In the genomic region with DNA sequence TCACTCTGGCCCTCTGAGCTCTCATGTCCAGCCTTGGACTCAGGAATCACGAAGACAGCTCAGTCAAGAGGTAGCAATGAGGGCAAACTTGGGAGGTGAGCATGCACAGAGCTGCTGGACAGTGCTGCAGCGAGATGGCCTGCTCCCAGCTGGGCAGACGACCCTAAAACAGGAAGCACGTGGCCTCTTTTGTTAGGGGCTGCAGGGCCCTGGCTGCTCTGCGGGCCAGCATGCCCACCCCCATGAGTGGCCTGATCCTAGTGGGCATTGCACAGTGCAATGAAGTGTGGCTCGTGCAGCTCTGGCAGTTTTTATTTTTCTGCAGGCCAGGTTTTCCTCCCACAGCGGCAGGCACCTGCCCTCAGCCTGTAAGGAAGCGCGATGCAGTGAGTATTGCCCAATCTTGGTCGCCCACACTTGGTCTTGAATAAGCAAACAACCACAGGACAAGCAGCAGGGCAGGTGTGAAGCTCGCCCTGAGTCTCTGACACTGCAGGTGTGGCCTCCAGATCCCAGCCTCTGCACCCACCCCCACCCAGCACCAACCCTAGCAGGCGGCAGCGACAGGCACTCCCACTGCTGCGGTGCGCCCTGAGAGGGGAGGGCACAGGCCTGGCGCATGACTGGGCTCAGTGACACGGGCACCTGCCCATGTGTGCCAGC, we compare ENCODE assay signal across 8 cellular contexts.
A peak's percentile ranks its signal among the peaks of the same experiment; 100 is the strongest.
DNase-seq lines count a peak whose midpoint lies in the region; ATAC-seq, FAIRE-seq and TF ChIP-seq lines count a peak whose summit lies in the region.

No MANE protein-coding gene starts in this region.

- peak; percentile 67 for ATAC-seq in activated B cell treated with CpG ODN at 0.5 μM for 24 hours (ENCODE audit: low read depth)
- no peak for ATAC-seq in foreskin keratinocyte

- peak overlapping the region; percentile 53; the same call in 1 of the 2 replicates for H3K9ac ChIP-seq in HUES64 (ENCODE audit: low read depth, low read length)

- no peak overlapping the region for H2AFZ ChIP-seq in hepatocyte

- H3K4me2 ChIP-seq in hepatocyte, result no peak overlapping the region

- H3K27me3 Mint-ChIP-seq in activated B cell treated with CpG ODN at 0.5 μM for 24 hours (no peaks in the 10 kb centered on the region), Caco-2 (ENCODE audit: insufficient read depth, unreplicated experiment) (no peaks in the 10 kb centered on the region)

- WGBS in HUES64, result 87% methylated on average over 17 of the region's 17 CpGs
- WGBS in hepatocyte (ENCODE audit: low lambda C conversion rate, missing lambda C conversion rate), result 76% methylated on average over 16 of the region's 17 CpGs

- H3K4me3 ChIP-seq in HUES64 (ENCODE audit: low read length) (no peak overlapping the region), hepatocyte (no peak overlapping the region), Caco-2 (ENCODE audit: low read depth, low read length) (no peak overlapping the region)

- H3K36me3 Mint-ChIP-seq in activated B cell treated with CpG ODN at 0.5 μM for 24 hours (ENCODE audit: low read depth) (peaks cover 3% of the 10 kb centered on the region), Caco-2 (ENCODE audit: insufficient read depth, unreplicated experiment) (no peaks in the 10 kb centered on the region)

- TF ChIP-seq CTCF in activated B cell treated with CpG ODN at 0.5 μM for 24 hours (IDR thresholded peaks at IDR 0.05), result no peak
- no peak for TF ChIP-seq CTCF in hepatocyte (IDR thresholded peaks at IDR 0.05; ENCODE audit: poor library complexity)
- no peak for TF ChIP-seq CTCF in foreskin keratinocyte (conservative IDR thresholded peaks at IDR 0.05)
- TF ChIP-seq CTCF in Caco-2 (IDR thresholded peaks at IDR 0.05; ENCODE audit: insufficient read depth in 1 of 2, low read depth in 1 of 2, low read length in 1 of 2, severe bottlenecking in 1 of 2, unreplicated experiment in 1 of 2), result no peak

- peak; percentile 74 for FAIRE-seq in GM18507 (lab: Jason Lieb, UNC)

- intact Hi-C loops in activated B cell treated with CpG ODN at 0.5 μM for 24 hours (cut with micrococcal nuclease) (no loop called here), Caco-2 (cut with micrococcal nuclease; ENCODE audit: unreplicated experiment) (no loop called here)

- peaks cover 1% of the 10 kb centered on the region for H3K79me2 ChIP-seq in hepatocyte

- H3K27ac Mint-ChIP-seq in activated B cell treated with CpG ODN at 0.5 μM for 24 hours, result peak overlapping the region; percentile 66
- no peak overlapping the region for H3K27ac Mint-ChIP-seq in Caco-2 (ENCODE audit: unreplicated experiment)

- no TSS peak for BruUV-seq in Caco-2 (replicated peaks; lab: Mats Ljungman, UMichigan)

- CTCF ChIA-PET in activated B cell treated with CpG ODN at 0.5 μM for 24 hours (lab: Charles Lee), result no interaction called here
- CTCF ChIA-PET in Caco-2 (lab: Charles Lee), result no interaction called here

- POLR2A ChIA-PET in activated B cell treated with CpG ODN at 0.5 μM for 24 hours (lab: Charles Lee) (no interaction called here), Caco-2 (lab: Charles Lee) (no interaction called here)

- no peaks in the 10 kb centered on the region for H3K9me2 ChIP-seq in hepatocyte (replicated peaks; ENCODE audit: insufficient read depth)

- H3K4me3 Mint-ChIP-seq in activated B cell treated with CpG ODN at 0.5 μM for 24 hours (no peak overlapping the region), Caco-2 (ENCODE audit: unreplicated experiment) (no peak overlapping the region)

- H3K27me3 ChIP-seq in HUES64 (ENCODE audit: insufficient read depth, low read length) (no peaks in the 10 kb centered on the region), hepatocyte (no peaks in the 10 kb centered on the region), foreskin keratinocyte (no peaks in the 10 kb centered on the region), Caco-2 (replicated peaks; ENCODE audit: control insufficient read depth, insufficient read depth, low read length) (no peaks in the 10 kb centered on the region)

- no peaks in the 10 kb centered on the region for H3K36me3 ChIP-seq in HUES64 (ENCODE audit: insufficient read depth, low read length)
- no peaks in the 10 kb centered on the region for H3K36me3 ChIP-seq in hepatocyte (replicated peaks; ENCODE audit: insufficient read depth, low read depth)
- no peaks in the 10 kb centered on the region for H3K36me3 ChIP-seq in Caco-2 (ENCODE audit: control insufficient read depth, insufficient read depth, low read length)

- peaks cover 92% of the 10 kb centered on the region for H3K4me1 Mint-ChIP-seq in activated B cell treated with CpG ODN at 0.5 μM for 24 hours
- peaks cover 6% of the 10 kb centered on the region for H3K4me1 Mint-ChIP-seq in Caco-2 (ENCODE audit: low read depth, unreplicated experiment)

- peak overlapping the region; percentile 95 for H3K27ac ChIP-seq in HUES64 (ENCODE audit: low read depth, low read length)
- H3K27ac ChIP-seq in hepatocyte, result no peak overlapping the region
- H3K27ac ChIP-seq in foreskin keratinocyte, result no peak overlapping the region

- H3K4me1 ChIP-seq in HUES64 (ENCODE audit: insufficient read depth, low read length) (peaks cover 32% of the 10 kb centered on the region), hepatocyte (ENCODE audit: insufficient read depth) (peaks cover 14% of the 10 kb centered on the region), foreskin keratinocyte (no peaks in the 10 kb centered on the region), Caco-2 (0 out of 2 replicates have a peak, but pooled peaks cover 9% of the 10 kb centered on the region)

- H3K9me3 ChIP-seq in HUES64 (ENCODE audit: insufficient read depth, low read depth, low read length), result no peaks in the 10 kb centered on the region
- H3K9me3 ChIP-seq in hepatocyte (ENCODE audit: low read depth), result no peaks in the 10 kb centered on the region
- no peaks in the 10 kb centered on the region for H3K9me3 ChIP-seq in Caco-2

- H3K9me3 Mint-ChIP-seq in activated B cell treated with CpG ODN at 0.5 μM for 24 hours (no peaks in the 10 kb centered on the region), Caco-2 (ENCODE audit: unreplicated experiment) (no peaks in the 10 kb centered on the region)

- DNase-seq in GM18507 (ENCODE audit: extremely low spot score, insufficient read length, low read depth) (no peak), activated B cell treated with CpG ODN at 0.5 μM for 24 hours (no peak), hepatocyte (ENCODE audit: low spot score) (peak; percentile 57), medulla oblongata (ENCODE audit: extremely low spot score) (no peak), foreskin keratinocyte (no peak), Caco-2 (no peak), SKM-1 (lab: John Stamatoyannopoulos, UW; ENCODE audit: unreplicated experiment) (no peak)

- no peaks in the 10 kb centered on the region for H4K20me1 ChIP-seq in hepatocyte (ENCODE audit: insufficient read depth, poor library complexity, severe bottlenecking)
